Comparison of ENCODE assay signal across 9 cellular contexts in genomic region chr6:161029195-161029809, GRCh38. TPM values are rescaled to one million over a fixed set of nuclear protein-coding genes. Genes with fewer than 3 reads are reported as not detected.
DNase-seq lines count a peak whose midpoint lies in the region; ATAC-seq and TF ChIP-seq lines count a peak whose summit lies in the region.
"Had no signal": no experiment of that assay in that cellular context is flagged by ENCODE, and none has a peak within 500 bp of the region (broad histone marks: within the 10 kb centered on the region; RNA-seq: fewer than 3 reads in every experiment).

No MANE protein-coding gene starts in this region.

- H3K27ac ChIP-seq in heart right ventricle, result no peak overlapping the region

- 84 to 88% methylated on average over 8 of the region's 8 CpGs for WGBS in heart right ventricle, 2 donors

- no peaks in the 10 kb centered on the region for H3K9me3 ChIP-seq in heart right ventricle

- H3K36me3 ChIP-seq in heart right ventricle, result peaks cover 0 to 2% (median 0%) of the 10 kb centered on the region in 9 donors

- H3K27me3 ChIP-seq in heart right ventricle, result no peaks in the 10 kb centered on the region

- TF ChIP-seq POLR2A in GM18505 (IDR thresholded peaks at IDR 0.05; ENCODE audit: borderline replicate concordance, extremely low read depth, insufficient read depth, insufficient read length), result no peak

- intact Hi-C loops in heart right ventricle (cut with DNase I), result no loop called here

- H3K4me1 ChIP-seq in heart right ventricle, result peaks cover 0 to 25% (median 10%) of the 10 kb centered on the region in 9 donors

- no peak overlapping the region for H3K4me3 ChIP-seq in HFF-Myc (replicated peaks; ENCODE audit: low read depth, low read length)
- no peak overlapping the region for H3K4me3 ChIP-seq in heart right ventricle
- H3K4me3 ChIP-seq: lung had no signal

- ATAC-seq in GM18505 (IDR thresholded peaks at IDR 0.05; ENCODE audit: unreplicated experiment) (peak; percentile 83), left lobe of liver (peak; percentile 36), heart right ventricle (no peak)

- TF ChIP-seq CTCF in HFF-Myc (IDR thresholded peaks at IDR 0.05; ENCODE audit: low read depth, low read length, missing control alignments) (no peak), heart right ventricle (IDR thresholded peaks at IDR 0.05) (no peak)

- peak; percentile 17 for DNase-seq in HFF-Myc (ENCODE audit: extremely low read depth, low read depth)
- peak; percentile 48 for DNase-seq in NCI-H460 (ENCODE audit: extremely low read depth, low read depth)
- DNase-seq in left lobe of liver (ENCODE audit: low spot score), result no peak
- DNase-seq in heart right ventricle, result no peak
- DNase-seq in occipital lobe (lab: John Stamatoyannopoulos, UW), result no peak
- DNase-seq in activated gamma-delta T cell (lab: John Stamatoyannopoulos, UW), result no peak
- DNase-seq in DMS 273 (lab: John Stamatoyannopoulos, UW; ENCODE audit: unreplicated experiment), result no peak

RNA-seq across cellular contexts. Expression of gene MAP3K4, which starts 37.7 kb away (rescaled TPM):
- total RNA-seq in NCI-H460 (2014; rRNA removed; shearing (Covaris generic)), result 12.2 and 12.7 TPM in 2 replicates
- polyA plus RNA-seq in NCI-H460 (2014; cell fraction: nucleus; rRNA removed), result 19.1 and 36.6 TPM in 2 replicates
- total RNA-seq in left lobe of liver, result 11.2 TPM
- 10 to 100 TPM; 25.2 to 50.2 (median 32.5) TPM for total RNA-seq in heart right ventricle
- 10 to 100 TPM; 10.5 to 13.5 TPM for polyA plus RNA-seq in heart right ventricle
- 45.7 TPM for total RNA-seq in occipital lobe

Comparison
In these comparisons a context has a peak if more than half of its experiments do, and no peak if none do; other contexts are left out.
1. ATAC-seq: peak in GM18505 (single experiment) and left lobe of liver (single experiment); none in heart right ventricle (0 of 8).
2. DNase-seq: peak in HFF-Myc (single experiment) and NCI-H460 (single experiment); none in left lobe of liver (single experiment), heart right ventricle (0 of 2), occipital lobe (single experiment), activated gamma-delta T cell (single experiment) and DMS 273 (single experiment).